In genomic region chr16:88662843-88663606, GRCh38 we compare ENCODE assay signal across 8 cellular contexts.
A peak's percentile ranks its signal among the peaks of the same experiment; 100 is the strongest.
DNase-seq lines count a peak whose midpoint lies in the region; ATAC-seq lines count a peak whose summit lies in the region.

Gene MVD (minus strand): TSS chr16:88663091. CDS start chr16:88663080, 11 bp downstream.

- DNase-seq in AG08396 (ENCODE audit: low spot score) (peak; percentile 100), NCI-H345 treated with DMSO at 0.1 percent for 48 hours (lab: John Stamatoyannopoulos, UW; ENCODE audit: unreplicated experiment) (peak; percentile 69), inferior parietal cortex (ENCODE audit: extremely low spot score) (peak; percentile 98)
- peak; percentile 87 to 94 (median 91) for DNase-seq in activated CD4-positive, CD25-positive, alpha-beta regulatory T cell (lab: John Stamatoyannopoulos, UW)
- peak; percentile 95 for DNase-seq in central memory CD4-positive, alpha-beta T cell
- peak; percentile 94 to 95 for DNase-seq in stimulated activated CD4-positive, alpha-beta T cell treated with anti-CD3 and anti-CD28 coated beads, Interleukin-12 subunit alpha, Interleukin-12 subunit beta, amount 100 ng/mL, for 24 hours (ENCODE audit: low read depth in 2 of 2)

- ATAC-seq in GM18909 (IDR thresholded peaks at IDR 0.05; ENCODE audit: poor library complexity, unreplicated experiment), result peak; percentile 94
- peak; percentile 97 for ATAC-seq in HG03175 (IDR thresholded peaks at IDR 0.05; ENCODE audit: unreplicated experiment)

Comparison
In these comparisons a context has a peak if more than half of its experiments do, and no peak if none do; other contexts are left out.
1. Peak in every context shown above with its lines: DNase-seq and ATAC-seq.